ENCODE assay signal across 28 cellular contexts in genomic region chr11:2552202-2552601, GRCh38.
"Had no signal": no experiment of that assay in that cellular context is flagged by ENCODE, and none has a peak within 500 bp of the region (broad histone marks: within the 10 kb centered on the region; RNA-seq: fewer than 3 reads in every experiment).

No MANE protein-coding gene starts in this region.

- H3K4me2 ChIP-seq: neural progenitor cell, smooth muscle cell had no signal

- FAIRE-seq: pancreas had no signal

- H3K9me3 ChIP-seq: neutrophil, ovary, pancreas, prostate gland, psoas muscle, right atrium auricular region, sigmoid colon, spleen had no signal

- H3K4me1 ChIP-seq: pancreas, parathyroid adenoma, prostate gland, psoas muscle, sigmoid colon, spleen had no signal

- H3K9ac ChIP-seq: neural progenitor cell, parathyroid adenoma had no signal

- H2AFZ ChIP-seq: neural progenitor cell, parathyroid adenoma had no signal

- ATAC-seq: naive thymus-derived CD4-positive, alpha-beta T cell; naive thymus-derived CD8-positive, alpha-beta T cell; natural killer cell; natural killer cell treated with Interleukin-12 subunit alpha and Interleukin-12 subunit beta and Interleukin-15 and Interleukin-18, amount 100 ng/mL, for 72 hours; pancreas; psoas muscle; right cardiac atrium; sciatic nerve had no signal

- H3K4me3 ChIP-seq: neural progenitor cell, ovary, pancreas, prostate gland, psoas muscle, right atrium auricular region, sigmoid colon, skin epidermis, smooth muscle cell, spleen had no signal

- H3K27ac ChIP-seq: neural progenitor cell, neutrophil, ovary, pancreas, parathyroid adenoma, prostate gland, psoas muscle, right atrium auricular region, sigmoid colon, skin epidermis, spleen had no signal

- H3K27me3 ChIP-seq: neutrophil, ovary, pancreas, right atrium auricular region, sigmoid colon had no signal

- H3K36me3 ChIP-seq: neural progenitor cell, neutrophil, ovary, pancreas, prostate gland, right atrium auricular region, sigmoid colon, spleen had no signal

- DNase-seq: naive B cell; naive thymus-derived CD4-positive, alpha-beta T cell; naive thymus-derived CD8-positive, alpha-beta T cell; natural killer cell; nephron progenitor cell; nucleus accumbens; occipital lobe; psoas muscle; retina; right cardiac atrium; small intestine; stimulated activated CD4-positive, alpha-beta T cell treated with anti-CD3 and anti-CD28 coated beads, Interleukin-12 subunit alpha, Interleukin-12 subunit beta, amount 100 ng/mL, for 4 hours; stimulated activated CD4-positive, alpha-beta T cell treated with anti-CD3 and anti-CD28 coated beads, Interleukin-15, amount 100 ng/mL, for 24 hours; stimulated activated CD4-positive, alpha-beta T cell treated with anti-CD3 and anti-CD28 coated beads, Interleukin-1b, Interleukin-23, amount 100 ng/mL, for 48 hours; stimulated activated CD4-positive, alpha-beta T cell treated with anti-CD3 and anti-CD28 coated beads, Interleukin-2, amount 100 ng/mL, for 24 hours had no signal
